ENCODE assay signal across 10 cellular contexts in the genomic region with DNA sequence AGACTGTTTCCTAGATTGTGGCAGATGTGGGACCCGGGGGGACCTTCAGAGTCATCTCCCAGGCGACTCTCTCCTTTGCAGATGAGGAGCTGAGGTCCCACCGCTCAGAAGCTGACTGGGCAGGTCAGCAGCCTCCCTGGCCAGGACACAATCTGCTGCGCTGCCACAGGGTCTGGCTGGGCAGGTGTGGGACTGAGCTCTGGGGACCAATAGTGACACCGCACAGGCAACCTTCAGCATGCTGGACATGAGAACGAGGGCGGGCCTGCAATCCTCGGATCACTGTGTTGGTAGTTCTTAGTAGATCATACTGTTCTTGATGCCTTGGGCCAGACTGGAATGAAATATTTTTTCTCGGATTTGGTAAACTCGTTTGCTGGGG. TPM values are rescaled to one million over a fixed set of nuclear protein-coding genes. Genes with fewer than 3 reads are reported as not detected.
A peak's percentile ranks its signal among the peaks of the same experiment; 100 is the strongest.
DNase-seq lines count a peak whose midpoint lies in the region; ATAC-seq and TF ChIP-seq lines count a peak whose summit lies in the region.
"Had no signal": no experiment of that assay in that cellular context is flagged by ENCODE, and none has a peak within 500 bp of the region (broad histone marks: within the 10 kb centered on the region; RNA-seq: fewer than 3 reads in every experiment).

No MANE protein-coding gene starts in this region.

- peak overlapping the region; percentile 72 for H3K4me2 ChIP-seq in SK-N-SH
- peak overlapping the region; percentile 84 for H3K4me2 ChIP-seq in fibroblast of lung (ENCODE audit: extremely low read depth, insufficient read depth, low read length)

- WGBS in SK-N-SH (ENCODE audit: low lambda C conversion rate) = 83% methylated on average over 10 of the region's 10 CpGs
- 67% methylated on average over 10 of the region's 10 CpGs; no CpG with 5 or more reads in 1 of the 2 donors for WGBS in transverse colon (ENCODE audit: low coverage in 1 of 2), 2 donors

- H3K9me3 ChIP-seq in SK-N-SH = no peaks in the 10 kb centered on the region
- no peaks in the 10 kb centered on the region for H3K9me3 ChIP-seq in fibroblast of lung (ENCODE audit: control insufficient read depth, insufficient read depth, low read depth, low read length)
- H3K9me3 ChIP-seq in muscle layer of colon (ENCODE audit: low read length) = peaks cover 4% of the 10 kb centered on the region
- no peaks in the 10 kb centered on the region for H3K9me3 ChIP-seq in transverse colon

- TF ChIP-seq RAD21 in SK-N-SH (IDR thresholded peaks at IDR 0.05; ENCODE audit: low read length) = no peak

- H3K36me3 ChIP-seq in SK-N-SH (replicated peaks in 1 of 2; ENCODE audit: control insufficient read depth in 1 of 2, insufficient read depth in 2 of 2, low read length in 1 of 2) (peaks cover 8 to 20% of the 10 kb centered on the region in 2 experiments), fibroblast of lung (ENCODE audit: control insufficient read depth, insufficient read depth, low read length) (no peaks in the 10 kb centered on the region), muscle layer of colon (ENCODE audit: insufficient read depth, low read length) (peaks cover 10% of the 10 kb centered on the region), transverse colon (peaks cover 0 to 5% (median 2%) of the 10 kb centered on the region in 4 donors)

- H2AFZ ChIP-seq in SK-N-SH (ENCODE audit: low read depth) = peak overlapping the region; percentile 78; the same call in 1 of the 2 replicates
- peak overlapping the region; percentile 21 for H2AFZ ChIP-seq in fibroblast of lung (ENCODE audit: low read length)

- H4K20me1 ChIP-seq in SK-N-SH (ENCODE audit: insufficient read depth) (no peaks in the 10 kb centered on the region), fibroblast of lung (ENCODE audit: control insufficient read depth, extremely low read depth, insufficient read depth, low read length) (no peaks in the 10 kb centered on the region)

- no peaks in the 10 kb centered on the region for H3K9me2 ChIP-seq in SK-N-SH

- peak overlapping the region; percentile 1; the same call in 1 of the 2 replicates for H3K9ac ChIP-seq in SK-N-SH
- peak overlapping the region; percentile 58 for H3K9ac ChIP-seq in fibroblast of lung (ENCODE audit: insufficient read depth, low read length)
- H3K9ac ChIP-seq in muscle layer of colon (ENCODE audit: low read length) = peak overlapping the region; percentile 30

- DNase-seq in SK-N-SH (no peak), fibroblast of lung (ENCODE audit: low read depth in 2 of 2) (no peak), transverse colon (no peak), dedifferentiated amniotic fluid mesenchymal stem cell (ENCODE audit: extremely low spot score) (no peak), D341Med (ENCODE audit: low spot score) (no peak), T-helper 9 cell (no peak)
- DNase-seq: activated CD4-positive, alpha-beta T cell treated with anti-CD3 and anti-CD28 coated beads for 36 hours; KBM-7 had no signal

- H3K4me3 ChIP-seq in SK-N-SH (ENCODE audit: low read depth in 2 of 2, low read length in 1 of 2) (no peak overlapping the region), fibroblast of lung (replicated peaks in 1 of 4; ENCODE audit: control extremely low read depth in 1 of 4, insufficient read depth in 1 of 4, low read depth in 3 of 4, low read length in 4 of 4) (peak overlapping the region in 3 of 4 experiments; percentile 11 to 28 (median 15)), muscle layer of colon (ENCODE audit: low read depth in 1 of 2, low read length in 2 of 2) (peak overlapping the region; percentile 26 to 62), transverse colon (peak overlapping the region in 2 of 4 donors; percentile 6 to 11)

- TF ChIP-seq EP300 in SK-N-SH (IDR thresholded peaks at IDR 0.05; ENCODE audit: borderline replicate concordance in 1 of 2, low read depth in 1 of 2, low read length in 1 of 2) = no peak
- no peak for TF ChIP-seq EP300 in transverse colon (IDR thresholded peaks at IDR 0.05; ENCODE audit: low read depth)

- POLR2A ChIA-PET in SK-N-SH (lab: Yijun Ruan, JAX) = interaction anchor here (0.8 kb wide), 1 partner anchor 12 kb away, joined by 3 read pairs; no protein-coding TSS in a partner anchor

- H3K79me2 ChIP-seq in SK-N-SH (ENCODE audit: insufficient read depth) (no peaks in the 10 kb centered on the region), fibroblast of lung (ENCODE audit: control insufficient read depth, insufficient read depth, low read length) (no peaks in the 10 kb centered on the region)

- in situ Hi-C loops in transverse colon (cut with MboI; ENCODE audit: low pct_ligation_motif_present in 1 of 4, low pct_unique_long_range_greater_than_20kb in 1 of 4, low sequenced_read_pairs in 3 of 4) = loop anchor here in 1 of 4 donors (25.0 kb wide), 1 partner anchor 277 kb away; no protein-coding TSS in a partner anchor

- CTCF ChIA-PET in SK-N-SH (lab: Yijun Ruan, JAX) = interaction anchor here (0.9 to 3.2 kb wide), 12 partner anchors 11 to 323 kb away, joined by 3 to 13 read pairs (median 3); no protein-coding TSS in a partner anchor

- TF ChIP-seq CTCF in SK-N-SH (IDR thresholded peaks at IDR 0.05) (no peak), fibroblast of lung (conservative IDR thresholded peaks at IDR 0.05 in 1 of 2, IDR thresholded peaks at IDR 0.05 in 1 of 2; ENCODE audit: low read depth in 1 of 2, low read length in 2 of 2) (no peak), transverse colon (IDR thresholded peaks at IDR 0.05) (no peak)

- no peaks in the 10 kb centered on the region for H3K27me3 ChIP-seq in SK-N-SH (ENCODE audit: insufficient read depth)
- H3K27me3 ChIP-seq in fibroblast of lung (ENCODE audit: control insufficient read depth, insufficient read depth, low read length) = no peaks in the 10 kb centered on the region
- no peaks in the 10 kb centered on the region for H3K27me3 ChIP-seq in muscle layer of colon (ENCODE audit: control insufficient read depth in 1 of 2, insufficient read depth in 2 of 2, low read length in 2 of 2)
- H3K27me3 ChIP-seq in transverse colon = no peaks in the 10 kb centered on the region

- H3K27ac ChIP-seq in SK-N-SH (ENCODE audit: low read depth in 2 of 2, low read length in 1 of 2) (peak overlapping the region; percentile 44 to 54; a peak in 3 of 4 replicates), fibroblast of lung (ENCODE audit: insufficient read depth, low read length) (peak overlapping the region; percentile 82), muscle layer of colon (ENCODE audit: low read depth, low read length) (peak overlapping the region; percentile 92), transverse colon (peak overlapping the region; percentile 86 to 92 (median 88))

- intact Hi-C loops in transverse colon (cut with DNase I; ENCODE audit: low total_unique reads) = no loop called here

- no peak for TF ChIP-seq POLR2A in transverse colon (IDR thresholded peaks at IDR 0.05)

- H3F3A ChIP-seq in SK-N-SH (replicated peaks; ENCODE audit: insufficient read depth) = peaks cover 25% of the 10 kb centered on the region

- H3K4me1 ChIP-seq in SK-N-SH (ENCODE audit: control insufficient read depth in 1 of 2, insufficient read depth in 2 of 2, low read depth in 1 of 2, low read length in 1 of 2) (peaks cover 0 to 14% of the 10 kb centered on the region in 2 experiments; a peak in 1 of 4 replicates), fibroblast of lung (ENCODE audit: control insufficient read depth, extremely low read depth, insufficient read depth, low read length) (peaks cover 11% of the 10 kb centered on the region), muscle layer of colon (ENCODE audit: insufficient read depth, low read length) (peaks cover 32% of the 10 kb centered on the region), transverse colon (peaks cover 22 to 27% (median 24%) of the 10 kb centered on the region in 4 donors)

- ATAC-seq in GM18519 (IDR thresholded peaks at IDR 0.05; ENCODE audit: low FRiP score, unreplicated experiment) = no peak
- ATAC-seq: activated CD4-positive, alpha-beta T cell treated with anti-CD3 and anti-CD28 coated beads for 36 hours had no signal

TF ChIP-seq in SK-N-SH, 30 proteins besides CTCF, POLR2A, EP300 and RAD21:
- TF ChIP-seq ELF1 (IDR thresholded peaks at IDR 0.05) (no peak), CHD2 (IDR thresholded peaks at IDR 0.05; ENCODE audit: low read length, partially characterized antibody) (no peak)
TF ChIP-seq in SK-N-SH: peak in this region for 0.

RNA-seq across cellular contexts. Expression of gene CRYGN, which starts 20.5 kb away (rescaled TPM):
- polyA plus RNA-seq in SK-N-SH (2012; rRNA removed) = not detected in 2 replicates
- 0.03 TPM in 1 of 2 replicates, not detected in the other for polyA plus RNA-seq in SK-N-SH (2012; cell fraction: cytosol; rRNA removed)
- polyA plus RNA-seq in SK-N-SH (2012; cell fraction: nucleus; rRNA removed) = 0.06 TPM in 1 of 2 replicates, not detected in the other
- total RNA-seq in fibroblast of lung = 0.26 and 0.50 TPM in 2 replicates
- polyA plus RNA-seq in fibroblast of lung = 0.02 and 0.07 TPM in 2 replicates
- polyA plus RNA-seq in fibroblast of lung (2012) = not detected in 2 replicates
- polyA minus RNA-seq in fibroblast of lung (ENCODE audit: low replicate concordance) = not detected in 2 replicates
- total RNA-seq in transverse colon = not detected

RNA-seq across cellular contexts. Expression of gene WDR86, which starts 50.6 kb away (rescaled TPM):
- 1.0 and 2.5 TPM in 2 replicates for polyA plus RNA-seq in SK-N-SH (2012; rRNA removed)
- 0.45 and 0.84 TPM in 2 replicates for polyA plus RNA-seq in SK-N-SH (2012; cell fraction: cytosol; rRNA removed)
- polyA plus RNA-seq in SK-N-SH (2012; cell fraction: nucleus; rRNA removed) = 9.5 and 16.8 TPM in 2 replicates
- total RNA-seq in fibroblast of lung = 0.33 and 1.0 TPM in 2 replicates
- not detected in 2 replicates for polyA plus RNA-seq in fibroblast of lung
- polyA plus RNA-seq in fibroblast of lung (2012) = not detected in 2 replicates
- not detected in 2 replicates for polyA minus RNA-seq in fibroblast of lung (ENCODE audit: low replicate concordance)
- 10 to 100 TPM in 1 of 4 donors, 1 to 10 TPM in 3; 2.8 to 33.3 (median 7.1) TPM for total RNA-seq in transverse colon
- total RNA-seq: activated CD4-positive, alpha-beta T cell treated with anti-CD3 and anti-CD28 coated beads for 36 hours had no signal

RNA-seq across cellular contexts. Expression of gene RHEB, which starts 59.2 kb away (rescaled TPM):
- polyA plus RNA-seq in SK-N-SH (2012; rRNA removed) = 87.3 and 90.5 TPM in 2 replicates
- 116 and 169 TPM in 2 replicates for polyA plus RNA-seq in SK-N-SH (2012; cell fraction: cytosol; rRNA removed)
- 42.8 and 46.3 TPM in 2 replicates for polyA plus RNA-seq in SK-N-SH (2012; cell fraction: nucleus; rRNA removed)
- 62.9 and 81.4 TPM in 2 replicates for total RNA-seq in fibroblast of lung
- polyA plus RNA-seq in fibroblast of lung = 122 and 135 TPM in 2 replicates
- 103 and 106 TPM in 2 replicates for polyA plus RNA-seq in fibroblast of lung (2012)
- 6.8 and 8.6 TPM in 2 replicates for polyA minus RNA-seq in fibroblast of lung (ENCODE audit: low replicate concordance)
- 10 to 100 TPM; 12.7 to 70.5 (median 42.8) TPM for total RNA-seq in transverse colon

Comparison
In these comparisons a context has a peak if more than half of its experiments do, and no peak if none do; other contexts are left out.
1. H3K4me3 ChIP-seq: peak in fibroblast of lung (3 of 4) and muscle layer of colon (2 of 2); none in SK-N-SH (0 of 2).
2. H3K9ac ChIP-seq: peak in every context shown above with its lines; median percentile 58 in fibroblast of lung; 30 in muscle layer of colon; 1 in SK-N-SH.
3. Peak in every context shown above with its lines, with median percentiles within 50 percentile points of each other: H3K27ac ChIP-seq.